8 cellular contexts compared by ENCODE assay signal in the genomic region with DNA sequence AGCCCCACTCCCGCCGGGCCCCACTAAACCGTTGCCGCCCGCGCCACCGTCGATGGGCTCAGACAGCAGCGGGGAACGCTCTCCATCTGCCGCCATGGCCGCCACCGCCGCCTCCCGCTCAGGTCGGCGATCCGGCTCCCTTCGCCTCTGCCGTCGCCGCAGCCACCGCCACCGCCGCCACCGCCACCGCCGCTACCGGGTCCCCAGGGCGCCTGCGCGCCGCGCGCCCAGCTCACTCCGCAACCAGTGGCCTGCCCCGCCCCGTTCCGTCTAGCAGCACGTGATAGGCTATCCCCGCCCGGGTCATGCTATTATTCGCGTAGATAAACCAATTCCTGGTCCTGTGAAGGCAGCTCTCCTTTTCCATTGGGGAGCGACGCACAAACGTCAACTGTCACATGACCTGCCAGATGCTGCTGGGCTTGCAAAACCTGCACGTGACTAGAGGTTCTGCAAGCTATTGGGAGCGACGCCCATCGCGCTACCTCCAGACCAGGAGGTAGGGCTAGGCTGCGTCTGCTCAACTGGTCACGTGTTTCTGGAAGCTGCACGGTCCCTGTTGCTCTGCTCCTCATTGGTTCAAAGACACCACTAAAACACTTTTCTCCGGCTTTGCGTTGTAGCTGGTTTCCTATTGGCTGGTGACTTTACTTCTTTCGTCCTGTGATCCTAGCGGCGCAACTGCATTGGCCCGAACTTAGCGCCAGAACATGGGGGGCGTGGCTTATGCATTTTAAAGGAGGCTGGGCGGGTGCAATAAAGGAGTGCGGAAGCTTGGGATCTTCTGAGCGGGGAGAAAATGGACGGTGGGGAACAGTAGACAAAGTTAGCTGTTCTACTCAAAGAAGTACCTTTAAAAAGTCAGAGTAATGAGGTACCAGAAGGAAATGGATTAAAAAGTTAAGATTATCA. TPM values are rescaled to one million over a fixed set of nuclear protein-coding genes. Genes with fewer than 3 reads are reported as not detected.
DNase-seq lines count a peak whose midpoint lies in the region; ATAC-seq lines count a peak whose summit lies in the region.

Gene PIP4P1 (minus strand): TSS at position 205 of the 912 bp plus-strand sequence. CDS start 109 bp downstream, at position 96.

- no peaks in the 10 kb centered on the region for H3K27me3 ChIP-seq in effector memory CD4-positive, alpha-beta T cell (replicated peaks; ENCODE audit: control insufficient read depth, insufficient read depth, low read length, poor library complexity, severe bottlenecking)

- peak within 1 kb of the TSS; percentile 69 for H3K4me3 ChIP-seq in effector memory CD4-positive, alpha-beta T cell (ENCODE audit: insufficient read depth, low read depth, low read length, poor library complexity, severe bottlenecking)

- H3K4me1 ChIP-seq in effector memory CD4-positive, alpha-beta T cell (ENCODE audit: control insufficient read depth, insufficient read depth, low read length, poor library complexity, severe bottlenecking) = peaks cover 2% of the 10 kb centered on the region

- H3K36me3 ChIP-seq in effector memory CD4-positive, alpha-beta T cell (ENCODE audit: control insufficient read depth, insufficient read depth, low read length) = peaks cover 38% of the 10 kb centered on the region

- H3K9me3 ChIP-seq in effector memory CD4-positive, alpha-beta T cell (ENCODE audit: control insufficient read depth, low read length) = no peaks in the 10 kb centered on the region

- ATAC-seq in GM21360 (IDR thresholded peaks at IDR 0.05; ENCODE audit: unreplicated experiment) = peak; percentile 93

- peak within 1 kb of the TSS; percentile 92 for H3K27ac ChIP-seq in effector memory CD4-positive, alpha-beta T cell (ENCODE audit: insufficient read depth, low read length, poor library complexity, severe bottlenecking)

- peak; percentile 100 for DNase-seq in COLO668 (lab: John Stamatoyannopoulos, UW; ENCODE audit: unreplicated experiment)
- DNase-seq in HT1080 (ENCODE audit: low read depth) = peak; percentile 100
- peak; percentile 100 for DNase-seq in NOMO-1 treated with DMSO at 0.1 percent for 48 hours (lab: John Stamatoyannopoulos, UW; ENCODE audit: unreplicated experiment)
- peak; percentile 96 to 97 for DNase-seq in activated CD8-positive, alpha-beta memory T cell treated with anti-CD3 and anti-CD28 coated beads for 4 hours (ENCODE audit: low read depth in 2 of 2)
- peak; percentile 99 for DNase-seq in effector memory CD4-positive, alpha-beta T cell
- DNase-seq in lung microvascular endothelial cell (ENCODE audit: low read depth in 2 of 2) = peak; percentile 100
- DNase-seq in stimulated activated CD4-positive, alpha-beta T cell treated with anti-CD3 and anti-CD28 coated beads, TNF-alpha, amount 100 ng/mL, for 48 hours (ENCODE audit: low read depth in 3 of 3) = peak; percentile 93 to 97 (median 95)

RNA-seq across cellular contexts. Expression of gene PIP4P1, which starts in this region (rescaled TPM):
- 20.5 and 21.0 TPM in 2 replicates for total RNA-seq in HT1080 (2014; rRNA removed; shearing (Covaris generic))
- 20.3 and 26.6 TPM in 2 replicates for polyA plus RNA-seq in HT1080 (2015; cell fraction: cytosol; rRNA removed)
- 34.2 and 36.5 TPM in 2 replicates for polyA plus RNA-seq in HT1080 (2015; cell fraction: nucleus; rRNA removed)
- total RNA-seq in lung microvascular endothelial cell = 18.7 and 23.4 TPM in 2 replicates

Comparison
In these comparisons a context has a peak if more than half of its experiments do, and no peak if none do; other contexts are left out.
1. Peak in every context shown above with its lines: DNase-seq, ATAC-seq, H3K4me3 ChIP-seq and H3K27ac ChIP-seq.